ENCODE assay signal across 32 cellular contexts in the genomic region with DNA sequence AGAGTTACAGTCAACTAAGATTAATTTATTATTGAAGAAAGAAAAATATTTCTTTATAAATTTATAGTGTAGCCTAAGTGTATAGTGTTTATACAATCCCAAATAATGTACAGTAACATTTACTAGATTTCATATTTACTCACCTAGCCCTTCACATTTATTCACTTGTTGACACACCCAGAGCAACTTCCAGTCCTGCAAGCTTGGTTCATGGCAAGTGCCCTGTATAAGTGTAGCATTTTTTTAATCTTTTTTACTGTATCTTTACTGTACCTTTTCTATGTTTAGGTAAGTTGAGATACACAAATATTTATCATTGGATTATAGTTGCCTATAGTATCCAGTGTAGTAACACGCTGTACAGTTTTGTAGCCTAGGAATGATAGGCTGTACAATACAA.
"Had no signal": no experiment of that assay in that cellular context is flagged by ENCODE, and none has a peak within 500 bp of the region (broad histone marks: within the 10 kb centered on the region; RNA-seq: fewer than 3 reads in every experiment).

No MANE protein-coding gene starts in this region.

- H3K9me3 ChIP-seq: adrenal gland, breast epithelium, colonic mucosa, esophagus squamous epithelium, gastroesophageal sphincter had no signal

- H3K4me1 ChIP-seq: adrenal gland, breast epithelium, colonic mucosa, esophagus squamous epithelium, gastroesophageal sphincter had no signal

- H3K4me3 ChIP-seq: adrenal gland, breast epithelium, cardiac muscle cell, colonic mucosa, esophagus squamous epithelium, gastroesophageal sphincter had no signal

- DNase-seq: activated B cell treated with CpG ODN at 0.5 μM for 24 hours; activated CD4-positive, alpha-beta T cell treated with anti-CD3 and anti-CD28 coated beads for 48 hours; activated CD4-positive, alpha-beta T cell treated with anti-CD3 and anti-CD28 coated beads, Interleukin-2, amount 50 U/mL, for 1 hour; activated CD4-positive, alpha-beta T cell treated with anti-CD3 and anti-CD28 coated beads, Interleukin-2, amount 50 U/mL, for 48 hours; activated CD8-positive, alpha-beta memory T cell treated with anti-CD3 and anti-CD28 coated beads for 24 hours; activated CD8-positive, alpha-beta T cell treated with anti-CD3 and anti-CD28 coated beads for 36 hours; activated effector memory CD4-positive, alpha-beta T cell treated with Interleukin-2 at 50 U/mL for 16 hours; activated gamma-delta T cell treated with Interleukin-2 at 50 U/mL for 16 hours; activated naive CD4-positive, alpha-beta T cell treated with anti-CD3 and anti-CD28 coated beads for 36 hours; activated naive CD8-positive, alpha-beta T cell treated with anti-CD3 and anti-CD28 coated beads for 36 hours; activated naive CD8-positive, alpha-beta T cell treated with anti-CD3 and anti-CD28 coated beads, Interleukin-2, amount 50 U/mL, for 24 hours; activated T-cell treated with anti-CD3 and anti-CD28 coated beads, Interleukin-2, amount 50 U/mL, for 4 hours; adrenal gland; amygdala; aorta; central memory CD4-positive, alpha-beta T cell; cerebellar nuclear complex; colonic mucosa; effector CD8-positive, alpha-beta T cell; esophagus squamous epithelium; foreskin melanocyte; head of caudate nucleus; T-helper 1 cell; T-helper 17 cell; T1000; WERI-Rb-1 had no signal

- H3K36me3 ChIP-seq: adrenal gland, breast epithelium, cardiac muscle cell, colonic mucosa, esophagus squamous epithelium, gastroesophageal sphincter, WERI-Rb-1 had no signal

- ATAC-seq: activated CD4-positive, CD25-positive, alpha-beta regulatory T cell treated with anti-CD3 and anti-CD28 coated beads, Interleukin-2, amount 50 U/mL, for 24 hours; activated CD8-positive, alpha-beta T cell treated with anti-CD3 and anti-CD28 coated beads for 36 hours; activated naive CD8-positive, alpha-beta T cell treated with anti-CD3 and anti-CD28 coated beads, Interleukin-2, amount 50 U/mL, for 24 hours; activated T-cell treated with anti-CD3 and anti-CD28 coated beads, Interleukin-2, amount 50 U/mL, for 4 hours; activated T-helper 17 cell treated with anti-CD3 and anti-CD28 coated beads, Interleukin-2, amount 50 U/mL, for 72 hours; gastroesophageal sphincter; T-helper 17 cell had no signal

- H3K27ac ChIP-seq: adrenal gland, breast epithelium, cardiac muscle cell, colonic mucosa, epithelial cell of prostate, esophagus squamous epithelium, gastroesophageal sphincter, WERI-Rb-1 had no signal

- H3K27me3 ChIP-seq: adrenal gland, breast epithelium, colonic mucosa, esophagus squamous epithelium, gastroesophageal sphincter had no signal
